In genomic region chr2:168220971-168221819, GRCh38 we compare ENCODE assay signal across 15 cellular contexts. TPM values are rescaled to one million over a fixed set of nuclear protein-coding genes. Genes with fewer than 3 reads are reported as not detected.
A peak's percentile ranks its signal among the peaks of the same experiment; 100 is the strongest.
DNase-seq lines count a peak whose midpoint lies in the region; ATAC-seq and TF ChIP-seq lines count a peak whose summit lies in the region.
"Had no signal": no experiment of that assay in that cellular context is flagged by ENCODE, and none has a peak within 500 bp of the region (broad histone marks: within the 10 kb centered on the region; RNA-seq: fewer than 3 reads in every experiment).

No MANE protein-coding gene starts in this region.

- peak in 1 of 3 donors; percentile 25 for TF ChIP-seq POLR2A in body of pancreas (IDR thresholded peaks at IDR 0.05)

- peak overlapping the region in 1 of 5 donors; percentile 7 for H3K4me3 Mint-ChIP-seq in immature natural killer cell
- no peak overlapping the region for H3K4me3 Mint-ChIP-seq in progenitor cell of endocrine pancreas (ENCODE audit: low read depth)
- H3K4me3 Mint-ChIP-seq: CD4-positive, alpha-beta memory T cell had no signal

- peak overlapping the region; percentile 27 to 86 (median 62) for H3K27ac ChIP-seq in body of pancreas
- H3K27ac ChIP-seq: gastrocnemius medialis, KMS-11 had no signal

- peak; percentile 39 for DNase-seq in M059J (ENCODE audit: low read depth)
- peak in 1 of 4 donors; percentile 48 for DNase-seq in body of pancreas
- no peak for DNase-seq in immature natural killer cell
- DNase-seq in progenitor cell of endocrine pancreas (ENCODE audit: low spot score, unreplicated experiment), result no peak
- no peak for DNase-seq in 8988T
- no peak for DNase-seq in posterior vena cava (ENCODE audit: low spot score)
- DNase-seq: activated effector memory CD4-positive, alpha-beta T cell treated with Interleukin-2 at 50 U/mL for 16 hours; CD4-positive, alpha-beta memory T cell; gastrocnemius medialis; NCI-H2081 treated with DMSO at 0.1 percent for 48 hours; sigmoid colon; T-helper 2 cell had no signal

- ATAC-seq in body of pancreas (peak; percentile 84), GM19035 (IDR thresholded peaks at IDR 0.05; ENCODE audit: unreplicated experiment) (no peak), HG02973 (IDR thresholded peaks at IDR 0.05; ENCODE audit: unreplicated experiment) (no peak)
- ATAC-seq: gastrocnemius medialis had no signal

- H3K9me3 Mint-ChIP-seq in immature natural killer cell, result no peaks in the 10 kb centered on the region
- H3K9me3 Mint-ChIP-seq in progenitor cell of endocrine pancreas (ENCODE audit: low read depth), result peaks cover 2% of the 10 kb centered on the region
- H3K9me3 Mint-ChIP-seq: CD4-positive, alpha-beta memory T cell had no signal

- peaks cover 40% of the 10 kb centered on the region for H3K4me1 ChIP-seq in body of pancreas
- H3K4me1 ChIP-seq: gastrocnemius medialis had no signal

- intact Hi-C loops in body of pancreas (cut with DNase I), result no loop called here
- intact Hi-C loops in posterior vena cava (cut with DNase I), result no loop called here

- TF ChIP-seq CTCF in body of pancreas (IDR thresholded peaks at IDR 0.05) (peak in 1 of 7 experiments; percentile 12), progenitor cell of endocrine pancreas (IDR thresholded peaks at IDR 0.05; ENCODE audit: unreplicated experiment) (no peak)

- H3K4me3 ChIP-seq in body of pancreas, result no peak overlapping the region
- H3K4me3 ChIP-seq: gastrocnemius medialis, sigmoid colon had no signal

- WGBS in body of pancreas, 2 donors, result 19 to 28% methylated on average over 11 of the region's 11 CpGs

- H3K27me3 ChIP-seq in body of pancreas, result no peaks in the 10 kb centered on the region
- H3K27me3 ChIP-seq: gastrocnemius medialis, sigmoid colon had no signal

- H3K36me3 Mint-ChIP-seq in immature natural killer cell, result no peaks in the 10 kb centered on the region
- no peaks in the 10 kb centered on the region for H3K36me3 Mint-ChIP-seq in progenitor cell of endocrine pancreas (ENCODE audit: insufficient read depth)

- H3K27me3 Mint-ChIP-seq in immature natural killer cell (ENCODE audit: low read depth in 3 of 3) (no peaks in the 10 kb centered on the region), progenitor cell of endocrine pancreas (no peaks in the 10 kb centered on the region)
- H3K27me3 Mint-ChIP-seq: CD4-positive, alpha-beta memory T cell had no signal

- peak overlapping the region; percentile 30 to 79 (median 56) for H3K27ac Mint-ChIP-seq in immature natural killer cell
- peak overlapping the region; percentile 68 for H3K27ac Mint-ChIP-seq in progenitor cell of endocrine pancreas
- H3K27ac Mint-ChIP-seq: CD4-positive, alpha-beta memory T cell had no signal

- no peaks in the 10 kb centered on the region for H3K36me3 ChIP-seq in body of pancreas (replicated peaks in 1 of 2; ENCODE audit: insufficient read depth in 1 of 2, low read depth in 2 of 2)
- H3K36me3 ChIP-seq: gastrocnemius medialis, sigmoid colon had no signal

- peaks cover 74 to 88% of the 10 kb centered on the region in 2 donors for H3K4me1 Mint-ChIP-seq in immature natural killer cell
- H3K4me1 Mint-ChIP-seq in progenitor cell of endocrine pancreas (ENCODE audit: low read depth), result peaks cover 32% of the 10 kb centered on the region

- no peaks in the 10 kb centered on the region for H3K9me3 ChIP-seq in body of pancreas
- H3K9me3 ChIP-seq: gastrocnemius medialis, sigmoid colon had no signal

RNA-seq across cellular contexts. Expression of gene STK39, which starts 26.2 kb away (rescaled TPM):
- 8.6 and 14.4 TPM in 2 replicates for total RNA-seq in M059J (2014; rRNA removed; shearing (Covaris generic))
- total RNA-seq in body of pancreas, result 10 to 100 TPM; 12.9 to 15.8 TPM
- polyA plus RNA-seq in immature natural killer cell, result 10 to 100 TPM in 1 of 3 donors, 1 to 10 TPM in 2; 5.8 to 11.5 (median 9.3) TPM
- total RNA-seq in progenitor cell of endocrine pancreas, result 21.1 and 22.9 TPM in 2 replicates
- 10 to 100 TPM; 16.3 to 20.2 TPM for total RNA-seq in posterior vena cava
